Comparison of ENCODE assay signal across 30 cellular contexts in the genomic region with DNA sequence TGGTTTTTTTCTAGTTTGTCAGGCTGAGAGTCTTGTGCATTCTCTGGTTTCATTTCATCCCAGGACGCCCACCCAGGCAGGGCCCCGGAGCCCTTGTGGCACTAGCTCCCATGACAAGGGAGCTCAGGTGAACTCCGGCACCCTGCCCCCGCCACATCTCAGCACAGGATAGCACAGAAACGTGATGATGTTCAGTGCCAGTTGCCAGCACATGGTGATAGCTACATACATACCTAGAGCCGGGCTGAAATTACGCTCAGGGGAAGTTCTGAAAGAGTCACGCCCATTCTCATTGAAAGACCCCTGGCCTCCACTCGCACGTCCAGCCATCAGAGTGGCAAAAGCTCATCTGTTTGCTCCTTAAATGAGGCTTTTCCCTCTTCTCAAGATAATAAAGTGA.
"Had no signal": no experiment of that assay in that cellular context is flagged by ENCODE, and none has a peak within 500 bp of the region (broad histone marks: within the 10 kb centered on the region; RNA-seq: fewer than 3 reads in every experiment).

No MANE protein-coding gene starts in this region.

- H3K4me2 ChIP-seq: neural progenitor cell had no signal

- H3K27ac Mint-ChIP-seq: immature natural killer cell; mesothelial cell of epicardium; natural killer cell; nephron progenitor cell; neural progenitor cell; stimulated activated naive B cell treated with anti-CD40 and anti-IgM and Interleukin-4, amounts not matched to agents 10 μg/mL and 1 μg/mL and 100 μg/mL, for 72 hours had no signal

- H3K36me3 ChIP-seq: left ventricle myocardium inferior, neural progenitor cell, neutrophil, pancreas, prostate gland, right lobe of liver, thyroid gland, transverse colon, upper lobe of left lung, vagina had no signal

- H3K27ac ChIP-seq: left ventricle myocardium inferior, neural progenitor cell, neutrophil, pancreas, prostate gland, right lobe of liver, skin epidermis, stomach, testis, thyroid gland, transverse colon, upper lobe of left lung, vagina had no signal

- DNase-seq: hypothalamus; immature natural killer cell; left ventricle myocardium inferior; mesendoderm; naive B cell; natural killer cell; nephron progenitor cell; occipital lobe; pancreas; posterior cingulate gyrus; retina; right lobe of liver; stimulated activated CD4-positive, alpha-beta T cell treated with anti-CD3 and anti-CD28 coated beads, Interleukin-12 subunit alpha, Interleukin-12 subunit beta, amount 100 ng/mL, for 4 hours; stimulated activated CD4-positive, alpha-beta T cell treated with anti-CD3 and anti-CD28 coated beads, Interleukin-15, amount 100 ng/mL, for 24 hours; stimulated activated CD4-positive, alpha-beta T cell treated with anti-CD3 and anti-CD28 coated beads, Interleukin-2, amount 100 ng/mL, for 24 hours; stimulated activated CD4-positive, alpha-beta T cell treated with anti-CD3 and anti-CD28 coated beads, Interleukin-4, amount 100 ng/mL, for 1 hour; stimulated activated naive B cell treated with anti-CD40 and anti-IgM and Interleukin-4, amounts not matched to agents 10 μg/mL and 1 μg/mL and 100 μg/mL, for 72 hours; stimulated activated naive CD8-positive, alpha-beta T cell treated with anti-CD3 and anti-CD28 coated beads, Interleukin-15, Interleukin-2, amounts not matched to agents 100 U/mL and 50 U/mL, for 24 hours; stomach; testis; thyroid gland; transverse colon had no signal

- H3K9me3 ChIP-seq: pancreas, prostate gland, right lobe of liver, testis, thyroid gland, transverse colon, upper lobe of left lung, vagina had no signal

- H3K4me3 ChIP-seq: left ventricle myocardium inferior, lung, neural progenitor cell, pancreas, prostate gland, right lobe of liver, skin epidermis, stomach, testis, thyroid gland, transverse colon, upper lobe of left lung, vagina had no signal

- H3K36me3 Mint-ChIP-seq: immature natural killer cell, naive B cell, natural killer cell had no signal

- H3K4me1 ChIP-seq: pancreas, prostate gland, right lobe of liver, testis, thyroid gland, transverse colon, vagina had no signal

- H3K4me1 Mint-ChIP-seq: mesothelial cell of epicardium, naive B cell, natural killer cell had no signal

- H2AFZ ChIP-seq: neural progenitor cell had no signal

- H3K9ac ChIP-seq: neural progenitor cell had no signal

- H3K27me3 ChIP-seq: neural progenitor cell, pancreas, right lobe of liver, testis, thyroid gland, transverse colon, vagina had no signal

- H3K27me3 Mint-ChIP-seq: naive B cell had no signal

- H3K4me3 Mint-ChIP-seq: immature natural killer cell; mesothelial cell of epicardium; natural killer cell; nephron progenitor cell; neural progenitor cell; stimulated activated naive B cell treated with anti-CD40 and anti-IgM and Interleukin-4, amounts not matched to agents 10 μg/mL and 1 μg/mL and 100 μg/mL, for 72 hours had no signal
